ENCODE assay signal across 1 cellular context in the genomic region with DNA sequence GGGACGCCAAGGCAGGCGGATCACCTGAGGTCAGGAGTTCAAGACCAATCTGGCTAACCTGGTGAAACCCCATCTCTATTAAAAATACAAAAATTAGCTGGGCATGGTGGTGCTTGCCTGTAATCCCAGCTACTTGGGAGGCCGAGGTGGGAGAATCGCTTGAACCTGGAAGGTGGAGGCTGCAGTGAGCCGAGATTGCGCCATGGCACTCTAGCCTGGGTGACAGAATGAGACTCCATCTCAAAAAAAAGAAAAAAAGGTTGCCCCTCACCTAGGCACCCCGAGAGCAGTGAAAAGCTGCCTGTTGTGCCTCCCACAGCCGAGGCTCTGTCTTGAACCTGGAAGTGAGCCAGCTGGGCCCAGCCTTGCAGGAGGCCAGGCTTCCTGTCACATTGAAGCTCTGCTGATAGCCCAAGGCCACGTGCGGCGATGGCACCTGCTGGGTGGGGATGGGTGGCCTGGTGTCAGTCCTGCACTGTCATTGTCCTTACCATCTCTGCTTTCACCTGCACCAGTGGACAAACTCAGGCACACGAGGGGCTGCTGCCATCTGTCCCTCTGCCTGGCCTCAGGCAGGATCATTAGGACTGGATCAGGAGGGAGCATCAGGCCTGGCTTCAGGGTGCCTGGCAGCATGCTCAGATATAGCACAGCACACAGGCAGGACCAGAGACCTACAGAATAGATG.
TF ChIP-seq lines count a peak whose summit lies in the region.

No MANE protein-coding gene starts in this region.

TF ChIP-seq in K562, 482 proteins besides CTCF, POLR2A, EP300 and RAD21 (continued from another document and continues in another):
- TF ChIP-seq CTCFL (IDR thresholded peaks at IDR 0.05; ENCODE audit: borderline replicate concordance, insufficient read depth, low read depth, low read length, poor library complexity, severe bottlenecking) (no peak), ZNF668 (CRISPR knock-in tag; IDR thresholded peaks at IDR 0.05) (peak; percentile 56; the same call in 1 of the 2 replicates), CXXC5 (CRISPR knock-in tag; IDR thresholded peaks at IDR 0.05) (peak; percentile 82), EP400 (IDR thresholded peaks at IDR 0.05) (peak; percentile 46; the same call in 1 of the 2 replicates), TEAD1 (CRISPR knock-in tag; IDR thresholded peaks at IDR 0.05) (peak in 1 of 2 experiments; percentile 53; a peak in 2 of 4 replicates), MYNN (IDR thresholded peaks at IDR 0.05) (0 out of 2 replicates have a peak, but pooled peaks have one; percentile 48), MYNN (CRISPR knock-in tag; IDR thresholded peaks at IDR 0.05) (no peak), BRD9 (IDR thresholded peaks at IDR 0.05; ENCODE audit: low read depth, partially characterized antibody) (peak; percentile 21), PURB (CRISPR knock-in tag; IDR thresholded peaks at IDR 0.05; ENCODE audit: low read depth) (no peak), PRDM10 (IDR thresholded peaks at IDR 0.05; ENCODE audit: partially characterized antibody) (no peak), RERE (CRISPR knock-in tag; IDR thresholded peaks at IDR 0.05; ENCODE audit: borderline replicate concordance) (no peak), BACH1 (tag; IDR thresholded peaks at IDR 0.05) (0 out of 2 replicates have a peak, but pooled peaks have one; percentile 51), SMAD3 (CRISPR knock-in tag; conservative IDR thresholded peaks at IDR 0.05) (peak; percentile 73; the same call in 1 of the 2 replicates), PTTG1 (tag; IDR thresholded peaks at IDR 0.05; ENCODE audit: low read depth) (no peak), CREB5 (CRISPR knock-in tag; IDR thresholded peaks at IDR 0.05) (peak; percentile 45; the same call in 1 of the 2 replicates), MTF1 (CRISPR knock-in tag; IDR thresholded peaks at IDR 0.05; ENCODE audit: borderline replicate concordance) (no peak), PBX2 (CRISPR knock-in tag; IDR thresholded peaks at IDR 0.05; ENCODE audit: low read depth) (no peak), PBX2 (tag; conservative IDR thresholded peaks at IDR 0.05; ENCODE audit: low read depth) (peak; percentile 44; the same call in 1 of the 2 replicates), ZNF785 (CRISPR knock-in tag; IDR thresholded peaks at IDR 0.05) (no peak), HCFC1 (IDR thresholded peaks at IDR 0.05; ENCODE audit: low read depth, low read length) (no peak), ZNF175 (CRISPR knock-in tag; IDR thresholded peaks at IDR 0.05; ENCODE audit: low read depth) (peak; percentile 87), GABPA (tag; conservative IDR thresholded peaks at IDR 0.05; ENCODE audit: low read depth) (peak; percentile 53), DNMT1 (IDR thresholded peaks at IDR 0.05) (no peak), ZEB2 (IDR thresholded peaks at IDR 0.05) (no peak), RUNX1 (IDR thresholded peaks at IDR 0.05; ENCODE audit: low read depth) (no peak), MEF2D (tag; conservative IDR thresholded peaks at IDR 0.05; ENCODE audit: low read depth) (peak; percentile 75; the same call in 1 of the 2 replicates), SMAD2 (IDR thresholded peaks at IDR 0.05; ENCODE audit: low read depth, low read length) (no peak), JUN (IDR thresholded peaks at IDR 0.05; ENCODE audit: borderline replicate concordance, low read depth, low read length) (peak; percentile 20; the same call in 1 of the 2 replicates), JUN (CRISPR knock-in tag; IDR thresholded peaks at IDR 0.05; ENCODE audit: borderline replicate concordance) (no peak), E2F3 (CRISPR knock-in tag; IDR thresholded peaks at IDR 0.05) (peak; percentile 80)
- TF ChIP-seq, protein P1, sequence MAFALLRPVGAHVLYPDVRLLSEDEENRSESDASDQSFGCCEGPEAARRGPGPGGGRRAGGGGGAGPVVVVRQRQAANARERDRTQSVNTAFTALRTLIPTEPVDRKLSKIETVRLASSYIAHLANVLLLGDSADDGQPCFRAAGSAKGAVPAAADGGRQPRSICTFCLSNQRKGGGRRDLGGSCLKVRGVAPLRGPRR (CRISPR knock-in tag; IDR thresholded peaks at IDR 0.05): peak; percentile 56; the same call in 1 of the 2 replicates
- TF ChIP-seq, protein P2, sequence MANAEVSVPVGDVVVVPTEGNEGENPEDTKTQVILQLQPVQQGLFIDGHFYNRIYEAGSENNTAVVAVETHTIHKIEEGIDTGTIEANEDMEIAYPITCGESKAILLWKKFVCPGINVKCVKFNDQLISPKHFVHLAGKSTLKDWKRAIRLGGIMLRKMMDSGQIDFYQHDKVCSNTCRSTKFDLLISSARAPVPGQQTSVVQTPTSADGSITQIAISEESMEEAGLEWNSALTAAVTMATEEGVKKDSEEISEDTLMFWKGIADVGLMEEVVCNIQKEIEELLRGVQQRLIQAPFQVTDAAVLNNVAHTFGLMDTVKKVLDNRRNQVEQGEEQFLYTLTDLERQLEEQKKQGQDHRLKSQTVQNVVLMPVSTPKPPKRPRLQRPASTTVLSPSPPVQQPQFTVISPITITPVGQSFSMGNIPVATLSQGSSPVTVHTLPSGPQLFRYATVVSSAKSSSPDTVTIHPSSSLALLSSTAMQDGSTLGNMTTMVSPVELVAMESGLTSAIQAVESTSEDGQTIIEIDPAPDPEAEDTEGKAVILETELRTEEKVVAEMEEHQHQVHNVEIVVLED (CRISPR knock-in tag; IDR thresholded peaks at IDR 0.05): peak; percentile 47; the same call in 1 of the 2 replicates
- TF ChIP-seq, protein P3, sequence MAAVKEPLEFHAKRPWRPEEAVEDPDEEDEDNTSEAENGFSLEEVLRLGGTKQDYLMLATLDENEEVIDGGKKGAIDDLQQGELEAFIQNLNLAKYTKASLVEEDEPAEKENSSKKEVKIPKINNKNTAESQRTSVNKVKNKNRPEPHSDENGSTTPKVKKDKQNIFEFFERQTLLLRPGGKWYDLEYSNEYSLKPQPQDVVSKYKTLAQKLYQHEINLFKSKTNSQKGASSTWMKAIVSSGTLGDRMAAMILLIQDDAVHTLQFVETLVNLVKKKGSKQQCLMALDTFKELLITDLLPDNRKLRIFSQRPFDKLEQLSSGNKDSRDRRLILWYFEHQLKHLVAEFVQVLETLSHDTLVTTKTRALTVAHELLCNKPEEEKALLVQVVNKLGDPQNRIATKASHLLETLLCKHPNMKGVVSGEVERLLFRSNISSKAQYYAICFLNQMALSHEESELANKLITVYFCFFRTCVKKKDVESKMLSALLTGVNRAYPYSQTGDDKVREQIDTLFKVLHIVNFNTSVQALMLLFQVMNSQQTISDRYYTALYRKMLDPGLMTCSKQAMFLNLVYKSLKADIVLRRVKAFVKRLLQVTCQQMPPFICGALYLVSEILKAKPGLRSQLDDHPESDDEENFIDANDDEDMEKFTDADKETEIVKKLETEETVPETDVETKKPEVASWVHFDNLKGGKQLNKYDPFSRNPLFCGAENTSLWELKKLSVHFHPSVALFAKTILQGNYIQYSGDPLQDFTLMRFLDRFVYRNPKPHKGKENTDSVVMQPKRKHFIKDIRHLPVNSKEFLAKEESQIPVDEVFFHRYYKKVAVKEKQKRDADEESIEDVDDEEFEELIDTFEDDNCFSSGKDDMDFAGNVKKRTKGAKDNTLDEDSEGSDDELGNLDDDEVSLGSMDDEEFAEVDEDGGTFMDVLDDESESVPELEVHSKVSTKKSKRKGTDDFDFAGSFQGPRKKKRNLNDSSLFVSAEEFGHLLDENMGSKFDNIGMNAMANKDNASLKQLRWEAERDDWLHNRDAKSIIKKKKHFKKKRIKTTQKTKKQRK (IDR thresholded peaks at IDR 0.05; ENCODE audit: borderline replicate concordance, low read depth, low read length): no peak
